In the genomic region with DNA sequence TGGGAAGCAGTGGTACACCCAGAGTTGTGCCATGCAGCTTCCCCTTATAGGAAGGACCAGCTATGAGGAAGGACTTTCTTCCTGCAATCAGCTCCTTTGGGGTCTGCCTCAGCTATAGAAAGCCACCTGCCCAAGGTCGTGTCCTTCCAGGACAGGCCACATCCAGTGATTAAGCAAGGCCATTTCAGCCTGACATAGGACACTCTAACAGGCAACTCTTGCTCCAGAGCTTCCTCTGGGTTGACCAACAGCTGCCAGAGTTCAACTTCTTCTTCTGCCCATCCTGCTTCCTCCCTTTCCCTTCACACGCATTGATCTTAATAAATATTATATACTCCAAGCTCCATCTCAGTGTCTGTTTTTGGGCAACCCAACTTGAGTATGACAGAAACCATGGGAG, we compare ENCODE assay signal across 23 cellular contexts.
"Had no signal": no experiment of that assay in that cellular context is flagged by ENCODE, and none has a peak within 500 bp of the region (broad histone marks: within the 10 kb centered on the region; RNA-seq: fewer than 3 reads in every experiment).

No MANE protein-coding gene starts in this region.

- H3K27me3 Mint-ChIP-seq: activated naive CD4-positive, alpha-beta T cell treated with anti-CD3 and anti-CD28 coated beads, Interleukin-2, amount 10 ng/mL, durations not matched to agents 7 days and 5 days had no signal

- H3K27ac ChIP-seq: breast epithelium, WERI-Rb-1 had no signal

- H3K27ac Mint-ChIP-seq: activated CD8-positive, alpha-beta T cell treated with anti-CD3 and anti-CD28 coated beads for 36 hours; activated naive CD4-positive, alpha-beta T cell treated with anti-CD3 and anti-CD28 coated beads, Interleukin-2, amount 10 ng/mL, durations not matched to agents 7 days and 5 days; activated naive CD8-positive, alpha-beta T cell treated with anti-CD3 and anti-CD28 coated beads for 36 hours; activated T-cell treated with anti-CD3 and anti-CD28 coated beads, Interleukin-2, amount 50 U/mL, for 72 hours; activated T-helper 2 cell treated with anti-CD3 and anti-CD28 coated beads, Interferon-gamma antibody, Interleukin-2, Interleukin-4, amounts not matched to agents 10 μg/mL and 5 μg/mL and 100 μg/mL, durations not matched to agents 14 hours and 24 hours and 36 hours had no signal

- DNase-seq: activated CD4-positive, alpha-beta T cell treated with anti-CD3 and anti-CD28 coated beads for 4 hours; activated CD8-positive, alpha-beta memory T cell treated with anti-CD3 and anti-CD28 coated beads, Interleukin-2, amount 50 U/mL, for 4 hours; activated CD8-positive, alpha-beta T cell treated with anti-CD3 and anti-CD28 coated beads for 36 hours; activated gamma-delta T cell treated with Interleukin-2 at 50 U/mL for 16 hours; activated naive CD4-positive, alpha-beta T cell treated with anti-CD3 and anti-CD28 coated beads, Interleukin-2, amount 10 ng/mL, durations not matched to agents 7 days and 5 days; activated naive CD8-positive, alpha-beta T cell treated with anti-CD3 and anti-CD28 coated beads for 36 hours; activated T-cell treated with anti-CD3 and anti-CD28 coated beads, Interleukin-2, amount 50 U/mL, for 72 hours; anterior cingulate cortex; central memory CD4-positive, alpha-beta T cell; Karpas-422; MM.1S; NCI-H1105 treated with DMSO at 0.1 percent for 48 hours; NCI-H1436 treated with DMSO at 0.1 percent for 48 hours; NCI-H187; NCI-H2081; NCI-H510A treated with DMSO at 0.1 percent for 48 hours; SHP77 treated with DMSO at 0.1 percent for 48 hours; T-helper 1 cell; WERI-Rb-1 had no signal

- ATAC-seq: activated CD4-positive, CD25-positive, alpha-beta regulatory T cell treated with anti-CD3 and anti-CD28 coated beads, Interleukin-2, amount 50 U/mL, for 24 hours; activated CD8-positive, alpha-beta T cell treated with anti-CD3 and anti-CD28 coated beads for 36 hours; activated T-cell treated with anti-CD3 and anti-CD28 coated beads, Interleukin-2, amount 50 U/mL, for 72 hours; K562 had no signal

- H3K36me3 Mint-ChIP-seq: activated naive CD4-positive, alpha-beta T cell treated with anti-CD3 and anti-CD28 coated beads, Interleukin-2, amount 10 ng/mL, durations not matched to agents 7 days and 5 days; activated naive CD8-positive, alpha-beta T cell treated with anti-CD3 and anti-CD28 coated beads for 36 hours had no signal

- H3K4me3 Mint-ChIP-seq: activated CD8-positive, alpha-beta T cell treated with anti-CD3 and anti-CD28 coated beads for 36 hours; activated naive CD4-positive, alpha-beta T cell treated with anti-CD3 and anti-CD28 coated beads, Interleukin-2, amount 10 ng/mL, durations not matched to agents 7 days and 5 days; activated naive CD8-positive, alpha-beta T cell treated with anti-CD3 and anti-CD28 coated beads for 36 hours; activated T-cell treated with anti-CD3 and anti-CD28 coated beads, Interleukin-2, amount 50 U/mL, for 72 hours had no signal

- H3K4me1 Mint-ChIP-seq: activated naive CD4-positive, alpha-beta T cell treated with anti-CD3 and anti-CD28 coated beads, Interleukin-2, amount 10 ng/mL, durations not matched to agents 7 days and 5 days had no signal

- H3K9me3 Mint-ChIP-seq: activated CD8-positive, alpha-beta T cell treated with anti-CD3 and anti-CD28 coated beads for 36 hours; activated naive CD4-positive, alpha-beta T cell treated with anti-CD3 and anti-CD28 coated beads, Interleukin-2, amount 10 ng/mL, durations not matched to agents 7 days and 5 days; activated naive CD8-positive, alpha-beta T cell treated with anti-CD3 and anti-CD28 coated beads for 36 hours; activated T-cell treated with anti-CD3 and anti-CD28 coated beads, Interleukin-2, amount 50 U/mL, for 72 hours; activated T-helper 2 cell treated with anti-CD3 and anti-CD28 coated beads, Interferon-gamma antibody, Interleukin-2, Interleukin-4, amounts not matched to agents 10 μg/mL and 5 μg/mL and 100 μg/mL, durations not matched to agents 14 hours and 24 hours and 36 hours had no signal
